ENCODE assay signal across 20 cellular contexts in genomic region chr3:23867400-23867799, GRCh38. TPM values are rescaled to one million over a fixed set of nuclear protein-coding genes. Genes with fewer than 3 reads are reported as not detected.
A peak's percentile ranks its signal among the peaks of the same experiment; 100 is the strongest.
DNase-seq lines count a peak whose midpoint lies in the region; ATAC-seq, FAIRE-seq and TF ChIP-seq lines count a peak whose summit lies in the region.
"Had no signal": no experiment of that assay in that cellular context is flagged by ENCODE, and none has a peak within 500 bp of the region (broad histone marks: within the 10 kb centered on the region; RNA-seq: fewer than 3 reads in every experiment).

No MANE protein-coding gene starts in this region.

- H2BK15ac ChIP-seq in H1 (ENCODE audit: low read length) (no peak overlapping the region), mesendoderm (replicated peaks; ENCODE audit: low read depth) (no peak overlapping the region)

- WGBS in heart left ventricle, 4 donors: 64 to 74% (median 71%) methylated on average over 1 of the region's 1 CpG
- WGBS in H1 (ENCODE audit: extremely low coverage in 1 of 2, insufficient coverage in 1 of 2, insufficient read length in 1 of 2, insufficient replicate concordance in 2 of 2, low coverage in 1 of 2, low lambda C conversion rate in 2 of 2, missing lambda C conversion rate in 1 of 2), 2 experiments: 76% methylated on average over 1 of the region's 1 CpG; no CpG with 5 or more reads in 1 of the 2 experiments
- no CpG with 5 or more reads among the region's 1 CpG for WGBS in mesendoderm (ENCODE audit: extremely low coverage, insufficient coverage, low lambda C conversion rate)

- H3K27me3 ChIP-seq in left ventricle myocardium inferior (ENCODE audit: low read depth) (no peaks in the 10 kb centered on the region), heart left ventricle (no peaks in the 10 kb centered on the region), OCI-LY3 (ENCODE audit: low read depth, low read length) (no peaks in the 10 kb centered on the region), H1 (replicated peaks in 1 of 4; ENCODE audit: control insufficient read depth in 3 of 4, extremely low read depth in 1 of 4, insufficient read depth in 3 of 4, low read length in 3 of 4) (peaks cover 0 to 1% (median 0%) of the 10 kb centered on the region in 4 experiments; a peak in 1 of 7 replicates), H7 (ENCODE audit: control insufficient read depth, insufficient read depth, low read length) (no peaks in the 10 kb centered on the region), mesendoderm (ENCODE audit: insufficient read depth, low read length, poor library complexity) (no peaks in the 10 kb centered on the region)
- H3K27me3 ChIP-seq: heart right ventricle had no signal

- H3K79me2 ChIP-seq in OCI-LY3 (ENCODE audit: low read length) (peaks cover 25% of the 10 kb centered on the region), H1 (ENCODE audit: control insufficient read depth in 1 of 2, insufficient read depth in 2 of 2, low read length in 2 of 2) (peaks cover 0 to 71% of the 10 kb centered on the region in 2 experiments; a peak in 2 of 4 replicates), mesendoderm (ENCODE audit: control insufficient read depth, insufficient read depth, low read length) (peaks cover 14% of the 10 kb centered on the region)

- CTCF ChIA-PET in H1 (lab: Charles Lee; ENCODE audit: partially characterized antibody): interaction anchor here (1.4 kb wide), 1 partner anchor 33 kb away, joined by 4 read pairs; no protein-coding TSS in a partner anchor

- no peak overlapping the region for H2BK120ac ChIP-seq in H1 (replicated peaks; ENCODE audit: low read depth, low read length)
- H2BK120ac ChIP-seq in mesendoderm (ENCODE audit: low read depth, low read length): no peak overlapping the region

- H3K56ac ChIP-seq in H1 (replicated peaks; ENCODE audit: insufficient read length, low read depth, low read length): peak overlapping the region; percentile 9
- H3K56ac ChIP-seq in mesendoderm (ENCODE audit: low read length): no peak overlapping the region

- H3K23ac ChIP-seq in H1 (ENCODE audit: insufficient read length): no peak overlapping the region
- no peak overlapping the region for H3K23ac ChIP-seq in mesendoderm (ENCODE audit: low read length)

- no peak overlapping the region for H3K4me2 ChIP-seq in OCI-LY3 (ENCODE audit: low read length)
- H3K4me2 ChIP-seq in H1 (ENCODE audit: insufficient read depth in 1 of 2, low read depth in 2 of 2, low read length in 2 of 2): no peak overlapping the region
- no peak overlapping the region for H3K4me2 ChIP-seq in mesendoderm (ENCODE audit: low read length)

- POLR2A ChIA-PET in H1 (lab: Charles Lee; ENCODE audit: partially characterized antibody): interaction anchor here (1.4 to 2.0 kb wide), 2 partner anchors 25 to 50 kb away, joined by 3 to 18 read pairs; partner anchors contain the start of genes NKIRAS1 and RPL15

- H2AFZ ChIP-seq in OCI-LY3 (ENCODE audit: low read depth, low read length) (no peak overlapping the region), H1 (ENCODE audit: low read length) (no peak overlapping the region)

- peak overlapping the region; percentile 5 for H3K27ac ChIP-seq in left ventricle myocardium inferior (replicated peaks)
- no peak overlapping the region for H3K27ac ChIP-seq in heart left ventricle
- no peak overlapping the region for H3K27ac ChIP-seq in OCI-LY3 (ENCODE audit: low read length)
- no peak overlapping the region for H3K27ac ChIP-seq in H1 (ENCODE audit: low read depth, low read length)
- H3K27ac ChIP-seq in mesendoderm (ENCODE audit: low read depth, low read length): no peak overlapping the region

- H3K14ac ChIP-seq in H1 (ENCODE audit: insufficient read length): no peak overlapping the region

- no peaks in the 10 kb centered on the region for H3K79me1 ChIP-seq in H1 (ENCODE audit: low read depth, low read length)
- peaks cover 8% of the 10 kb centered on the region for H3K79me1 ChIP-seq in mesendoderm (ENCODE audit: low read length)

- H3K4ac ChIP-seq in H1 (replicated peaks; ENCODE audit: insufficient read length, low read depth, low read length): no peak overlapping the region
- no peak overlapping the region for H3K4ac ChIP-seq in mesendoderm (ENCODE audit: low read depth, low read length)

- H4K5ac ChIP-seq in H1 (ENCODE audit: insufficient read length, low read depth, low read length): no peak overlapping the region
- no peak overlapping the region for H4K5ac ChIP-seq in mesendoderm (ENCODE audit: low read length)

- no peak for FAIRE-seq in H1 (lab: Jason Lieb, UNC)
- FAIRE-seq: keratinocyte had no signal

- no peak overlapping the region for H2BK12ac ChIP-seq in H1 (ENCODE audit: low read depth, low read length)

- DNase-seq in left ventricle myocardium inferior (no peak), heart left ventricle (no peak), H1 (ENCODE audit: low read depth in 1 of 2, low spot score in 2 of 2) (no peak), NCI-H510A (lab: John Stamatoyannopoulos, UW) (no peak), H7 (no peak), mesendoderm (no peak)
- DNase-seq: activated CD4-positive, alpha-beta T cell treated with anti-CD3 and anti-CD28 coated beads for 48 hours; activated naive CD4-positive, alpha-beta T cell treated with anti-CD3 and anti-CD28 coated beads, Interleukin-2, amount 50 U/mL, for 16 hours; CD8-positive, alpha-beta T cell; heart right ventricle; midbrain; MM.1S; NCI-H2081; nucleus accumbens; SHP77 treated with DMSO at 0.1 percent for 48 hours; stimulated activated CD4-positive, alpha-beta T cell treated with anti-CD3 and anti-CD28 coated beads, Interleukin-2, amount 100 ng/mL, for 24 hours; T-helper 9 cell had no signal

- ATAC-seq in heart left ventricle (no peak), GM21528 (IDR thresholded peaks at IDR 0.05; ENCODE audit: low FRiP score, unreplicated experiment) (no peak)
- ATAC-seq: CD8-positive, alpha-beta T cell; heart right ventricle had no signal

- H3K18ac ChIP-seq in H1 (ENCODE audit: extremely low read depth, low read length) (no peak overlapping the region), mesendoderm (ENCODE audit: low read length) (no peak overlapping the region)

- intact Hi-C loops in left ventricle myocardium inferior (cut with micrococcal nuclease) (no loop called here), heart left ventricle (cut with DNase I) (loop anchor here in 1 of 10 donors (5.0 kb wide), 1 partner anchor 60 kb away; the partner anchor contains the start of gene UBE2E1)

- H2BK5ac ChIP-seq in H1 (ENCODE audit: low read depth, low read length): no peak overlapping the region
- no peak overlapping the region for H2BK5ac ChIP-seq in mesendoderm (ENCODE audit: low read length)

- H3K9ac ChIP-seq in OCI-LY3 (ENCODE audit: low read length): no peak overlapping the region
- no peak overlapping the region for H3K9ac ChIP-seq in H1 (replicated peaks in 1 of 4; ENCODE audit: extremely low read depth in 1 of 4, low read depth in 3 of 4, low read length in 3 of 4)
- H3K9ac ChIP-seq in mesendoderm (ENCODE audit: low read length): no peak overlapping the region

- no peak for TF ChIP-seq CTCF in left ventricle myocardium inferior (IDR thresholded peaks at IDR 0.05; ENCODE audit: borderline replicate concordance)
- TF ChIP-seq CTCF in heart left ventricle (IDR thresholded peaks at IDR 0.05): peak in 3 of 12 donors; percentile 7 to 21 (median 10)
- TF ChIP-seq CTCF in OCI-LY3 (IDR thresholded peaks at IDR 0.05; ENCODE audit: low read depth, low read length): peak; percentile 68
- no peak; a peak in 1 of 4 replicates for TF ChIP-seq CTCF in H1 (IDR thresholded peaks at IDR 0.05; ENCODE audit: control extremely low read depth in 1 of 3, insufficient read depth in 1 of 3, low read depth in 1 of 3, low read length in 3 of 3)

- TF ChIP-seq RAD21 in H1 (IDR thresholded peaks at IDR 0.05 in 1 of 2, conservative IDR thresholded peaks at IDR 0.05 in 1 of 2; ENCODE audit: low read depth in 2 of 2, low read length in 2 of 2): peak; percentile 13 to 19; a peak in 2 of 4 replicates

- no peak overlapping the region for H3K4me3 ChIP-seq in left ventricle myocardium inferior
- no peak overlapping the region for H3K4me3 ChIP-seq in heart left ventricle
- no peak overlapping the region for H3K4me3 ChIP-seq in OCI-LY3 (ENCODE audit: low read length)
- no peak overlapping the region for H3K4me3 ChIP-seq in H1 (ENCODE audit: extremely low read depth in 1 of 4, insufficient read depth in 2 of 4, low read depth in 3 of 4, low read length in 4 of 4)
- no peak overlapping the region for H3K4me3 ChIP-seq in H7 (ENCODE audit: insufficient read depth, low read depth, low read length)
- H3K4me3 ChIP-seq in mesendoderm (ENCODE audit: low read length): no peak overlapping the region
- H3K4me3 ChIP-seq: heart right ventricle had no signal

- no peak overlapping the region for H2BK20ac ChIP-seq in H1 (ENCODE audit: low read length)

- H3K4me1 ChIP-seq in left ventricle myocardium inferior (peaks cover 74% of the 10 kb centered on the region), heart left ventricle (peaks cover 11 to 61% (median 45%) of the 10 kb centered on the region in 12 donors), OCI-LY3 (ENCODE audit: low read length) (peaks cover 11% of the 10 kb centered on the region), H1 (replicated peaks in 1 of 4; ENCODE audit: control insufficient read depth in 3 of 4, insufficient read depth in 4 of 4, low read length in 3 of 4) (peaks cover 5 to 16% (median 10%) of the 10 kb centered on the region in 4 experiments), mesendoderm (ENCODE audit: control insufficient read depth, low read depth, low read length) (peaks cover 3% of the 10 kb centered on the region)

- H4K20me1 ChIP-seq in OCI-LY3 (ENCODE audit: insufficient read depth, low read length) (peaks cover 38% of the 10 kb centered on the region), H1 (replicated peaks in 1 of 2; ENCODE audit: control insufficient read depth in 1 of 2, insufficient read depth in 2 of 2, low read length in 2 of 2) (peaks cover 13 to 14% of the 10 kb centered on the region in 2 experiments)

- H3K23me2 ChIP-seq in H1 (ENCODE audit: low read depth, low read length): no peaks in the 10 kb centered on the region; the same call in 1 of the 2 replicates

- H4K91ac ChIP-seq in H1 (replicated peaks; ENCODE audit: insufficient read length, low read length): no peak overlapping the region

- H2AK5ac ChIP-seq in H1 (ENCODE audit: low read depth, low read length): no peak overlapping the region
- no peak overlapping the region for H2AK5ac ChIP-seq in mesendoderm (ENCODE audit: low read length)

- no peak for TF ChIP-seq POLR2A in heart left ventricle (IDR thresholded peaks at IDR 0.05)
- no peak for TF ChIP-seq POLR2A in H1 (IDR thresholded peaks at IDR 0.05; ENCODE audit: control extremely low read depth in 1 of 2, low read depth in 2 of 2, low read length in 2 of 2)

- no peak for TF ChIP-seq EP300 in H1 (IDR thresholded peaks at IDR 0.05; ENCODE audit: borderline replicate concordance in 1 of 2, low read depth in 2 of 2, low read length in 2 of 2)

- H4K8ac ChIP-seq in H1 (ENCODE audit: extremely low read depth, insufficient read depth, low read length) (no peak overlapping the region), mesendoderm (ENCODE audit: low read depth, low read length) (no peak overlapping the region)

- no peaks in the 10 kb centered on the region for H3K9me3 ChIP-seq in left ventricle myocardium inferior (replicated peaks)
- no peaks in the 10 kb centered on the region for H3K9me3 ChIP-seq in heart left ventricle
- H3K9me3 ChIP-seq in OCI-LY3 (ENCODE audit: insufficient read depth, low read length): no peaks in the 10 kb centered on the region
- H3K9me3 ChIP-seq in H1 (ENCODE audit: insufficient read depth in 2 of 2, low read depth in 1 of 2, low read length in 1 of 2): no peaks in the 10 kb centered on the region
- H3K9me3 ChIP-seq: heart right ventricle had no signal

- no peaks in the 10 kb centered on the region for H3K36me3 ChIP-seq in left ventricle myocardium inferior
- no peaks in the 10 kb centered on the region for H3K36me3 ChIP-seq in heart left ventricle
- peaks cover 3% of the 10 kb centered on the region for H3K36me3 ChIP-seq in OCI-LY3 (replicated peaks; ENCODE audit: low read depth, low read length)
- H3K36me3 ChIP-seq in H1 (ENCODE audit: control insufficient read depth in 2 of 4, insufficient read depth in 4 of 4, low read length in 3 of 4): peaks cover 0 to 3% (median 0%) of the 10 kb centered on the region in 4 experiments; a peak in 2 of 8 replicates
- no peaks in the 10 kb centered on the region for H3K36me3 ChIP-seq in H7 (replicated peaks; ENCODE audit: control insufficient read depth, insufficient read depth, low read length)
- H3K36me3 ChIP-seq in mesendoderm (ENCODE audit: control insufficient read depth, insufficient read depth, low read length): no peaks in the 10 kb centered on the region
- H3K36me3 ChIP-seq: heart right ventricle had no signal

RNA-seq across cellular contexts. Expression of gene NKIRAS1, which starts 49.4 kb away (rescaled TPM):
- 20.8 TPM for total RNA-seq in left ventricle myocardium inferior
- 10 to 100 TPM; 15.2 to 23.2 (median 18.8) TPM for total RNA-seq in heart left ventricle
- polyA plus RNA-seq in heart left ventricle: 10 to 100 TPM; 13.3 to 17.8 TPM
- 7.0 and 7.6 TPM in 2 replicates for total RNA-seq in H1 (2021; fragmentation: NEBNext Ultra II Directional; extraction: Animal tissue kit (Norgen Biotek cat#: 25700))
- 1.8 and 3.4 TPM in 2 replicates for polyA plus RNA-seq in H1 (2011; rRNA removed)
- 4.4 TPM for polyA plus RNA-seq in H1 (2011; cell fraction: cytosol; rRNA removed)
- 1.5 TPM for polyA plus RNA-seq in H1 (2011; cell fraction: nucleus; rRNA removed)
- 3.6 to 7.2 TPM (median 5.0 TPM) in 4 replicates for polyA plus RNA-seq in H1 (2012, experiment 1 of 2)
- polyA plus RNA-seq in H1 (2012, experiment 2 of 2): 0.88 TPM
- polyA plus RNA-seq in H1 (2013, experiment 1 of 2): 4.2 TPM
- 4.4 TPM for polyA plus RNA-seq in H1 (2013, experiment 2 of 2)
- polyA minus RNA-seq in H1 (2011; rRNA and poly(A)+ RNA removed): 3.1 and 3.9 TPM in 2 replicates
- polyA minus RNA-seq in H1 (2011; cell fraction: cytosol; rRNA and poly(A)+ RNA removed): 3.3 TPM
- polyA minus RNA-seq in H1 (2011; cell fraction: nucleus; rRNA and poly(A)+ RNA removed): 8.5 TPM
- total RNA-seq in H7 (2014; rRNA removed; shearing (Covaris generic)): 7.8 and 9.6 TPM in 2 replicates
- polyA plus RNA-seq in mesendoderm (2013, experiment 1 of 2): 3.7 TPM
- polyA plus RNA-seq in mesendoderm (2013, experiment 2 of 2): 3.5 TPM

RNA-seq across cellular contexts. Expression of gene RPL15, which starts 49.5 kb away (rescaled TPM):
- total RNA-seq in left ventricle myocardium inferior (915 TPM), heart left ventricle (1,000 to 10,000 TPM in 4 of 9 donors, 100 to 1,000 TPM in 5; 834 to 1,126 (median 995) TPM)
- polyA plus RNA-seq in heart left ventricle (1,000 to 10,000 TPM; 1,262 to 3,123 TPM), H1 (2011; rRNA removed) (6,473 and 6,491 TPM in 2 replicates)
- 2,767 and 2,819 TPM in 2 replicates for total RNA-seq in H1 (2021; fragmentation: NEBNext Ultra II Directional; extraction: Animal tissue kit (Norgen Biotek cat#: 25700))
- polyA plus RNA-seq in H1 (2011; cell fraction: cytosol; rRNA removed): 6,660 TPM
- polyA plus RNA-seq in H1 (2011; cell fraction: nucleus; rRNA removed): 3,832 TPM
- 3,531 to 4,386 TPM (median 4,298 TPM) in 4 replicates for polyA plus RNA-seq in H1 (2012, experiment 1 of 2)
- 9,956 TPM for polyA plus RNA-seq in H1 (2012, experiment 2 of 2)
- polyA plus RNA-seq in H1 (2013, experiment 1 of 2): 2,824 TPM
- polyA plus RNA-seq in H1 (2013, experiment 2 of 2): 2,851 TPM
- polyA minus RNA-seq in H1 (2011; rRNA and poly(A)+ RNA removed): 1,830 and 1,953 TPM in 2 replicates
- 1,561 TPM for polyA minus RNA-seq in H1 (2011; cell fraction: cytosol; rRNA and poly(A)+ RNA removed)
- polyA minus RNA-seq in H1 (2011; cell fraction: nucleus; rRNA and poly(A)+ RNA removed): 1,070 TPM
- total RNA-seq in H7 (2014; rRNA removed; shearing (Covaris generic)): 2,757 and 2,781 TPM in 2 replicates
- polyA plus RNA-seq in mesendoderm (2013, experiment 1 of 2): 3,038 TPM
- polyA plus RNA-seq in mesendoderm (2013, experiment 2 of 2): 2,986 TPM
